In genomic region chr17:39199986-39200879, GRCh38 we compare ENCODE assay signal across 1 cellular context.
TF ChIP-seq lines count a peak whose summit lies in the region.

TSS of gene RPL19 (plus strand) at chr17:39200283. CDS start at chr17:39200345, 62 bp downstream.

TF ChIP-seq in HepG2, 621 proteins besides CTCF, POLR2A, EP300 and RAD21 (continued from another document and continues in another):
- TF ChIP-seq FOXO4 (CRISPR knock-in tag; conservative IDR thresholded peaks at IDR 0.05), result peak; percentile 99
- TF ChIP-seq ZFYVE20 (CRISPR knock-in tag; IDR thresholded peaks at IDR 0.05; ENCODE audit: borderline replicate concordance, low read depth), result peak; percentile 75; the same call in 1 of the 2 replicates
- peak; percentile 45; the same call in 1 of the 2 replicates for TF ChIP-seq ZNF746 (CRISPR knock-in tag; IDR thresholded peaks at IDR 0.05)
- TF ChIP-seq MIXL1 (CRISPR knock-in tag; IDR thresholded peaks at IDR 0.05), result 0 out of 2 replicates have a peak, but pooled peaks have one; percentile 21
- no peak for TF ChIP-seq ZBTB3 (CRISPR knock-in tag; IDR thresholded peaks at IDR 0.05; ENCODE audit: borderline replicate concordance, low read depth)
- peak; percentile 68; the same call in 1 of the 2 replicates for TF ChIP-seq SIN3A (IDR thresholded peaks at IDR 0.05; ENCODE audit: borderline replicate concordance, low read depth, low read length)
- peak; percentile 66; the same call in 1 of the 2 replicates for TF ChIP-seq MLLT10 (CRISPR knock-in tag; IDR thresholded peaks at IDR 0.05)
- TF ChIP-seq ZNF607 (CRISPR knock-in tag; IDR thresholded peaks at IDR 0.05; ENCODE audit: borderline replicate concordance), result peak; percentile 11; the same call in 1 of the 2 replicates
- peak; percentile 88 for TF ChIP-seq ZNF674 (CRISPR knock-in tag; IDR thresholded peaks at IDR 0.05; ENCODE audit: low read depth)
- 0 out of 2 replicates have a peak, but pooled peaks have one; percentile 34 for TF ChIP-seq PATZ1 (CRISPR knock-in tag; IDR thresholded peaks at IDR 0.05)
- TF ChIP-seq ZNF550 (CRISPR knock-in tag; IDR thresholded peaks at IDR 0.05; ENCODE audit: borderline replicate concordance), result no peak
- peak; percentile 59; the same call in 1 of the 2 replicates for TF ChIP-seq ZNF839 (CRISPR knock-in tag; IDR thresholded peaks at IDR 0.05; ENCODE audit: borderline replicate concordance)
- TF ChIP-seq RCOR2 (CRISPR knock-in tag; IDR thresholded peaks at IDR 0.05), result no peak
- TF ChIP-seq ZFY (CRISPR knock-in tag; IDR thresholded peaks at IDR 0.05), result peak; percentile 94
- TF ChIP-seq ZBTB33 (CRISPR knock-in tag; IDR thresholded peaks at IDR 0.05), result peak; percentile 5; the same call in 1 of the 2 replicates
- TF ChIP-seq RFX3 (CRISPR knock-in tag; IDR thresholded peaks at IDR 0.05), result no peak
- TF ChIP-seq MTF1 (CRISPR knock-in tag; IDR thresholded peaks at IDR 0.05), result no peak
- TF ChIP-seq ZNF83 (CRISPR knock-in tag; IDR thresholded peaks at IDR 0.05; ENCODE audit: borderline replicate concordance), result 0 out of 2 replicates have a peak, but pooled peaks have one; percentile 49
- TF ChIP-seq YEATS4 (CRISPR knock-in tag; IDR thresholded peaks at IDR 0.05; ENCODE audit: borderline replicate concordance), result peak; percentile 86; the same call in 1 of the 2 replicates
- peak; percentile 20; the same call in 1 of the 2 replicates for TF ChIP-seq SP2 (CRISPR knock-in tag; IDR thresholded peaks at IDR 0.05)
- peak; percentile 72; the same call in 1 of the 2 replicates for TF ChIP-seq NR0B2 (CRISPR knock-in tag; IDR thresholded peaks at IDR 0.05)
- no peak for TF ChIP-seq ZNF432 (CRISPR knock-in tag; IDR thresholded peaks at IDR 0.05; ENCODE audit: borderline replicate concordance)
- TF ChIP-seq ATF6 (CRISPR knock-in tag; conservative IDR thresholded peaks at IDR 0.05), result no peak; the same call in 1 of the 2 replicates
- TF ChIP-seq ZNF282 (IDR thresholded peaks at IDR 0.05; ENCODE audit: partially characterized antibody), result no peak
- TF ChIP-seq HNRNPK (IDR thresholded peaks at IDR 0.05; ENCODE audit: low read depth, low read length, poor library complexity, severe bottlenecking), result no peak
- TF ChIP-seq ZNF589 (CRISPR knock-in tag; conservative IDR thresholded peaks at IDR 0.05), result no peak
- TF ChIP-seq ZNF781 (CRISPR knock-in tag; IDR thresholded peaks at IDR 0.05; ENCODE audit: borderline replicate concordance, not compliant biosample characterization), result peak; percentile 73
- peak; percentile 68; the same call in 1 of the 2 replicates for TF ChIP-seq ATF5 (CRISPR knock-in tag; IDR thresholded peaks at IDR 0.05; ENCODE audit: low read depth)
- peak; percentile 94 for TF ChIP-seq MAX (IDR thresholded peaks at IDR 0.05)
- TF ChIP-seq ZBTB46 (CRISPR knock-in tag; IDR thresholded peaks at IDR 0.05; ENCODE audit: borderline replicate concordance), result no peak; the same call in 1 of the 2 replicates
- no peak for TF ChIP-seq ZNF660 (CRISPR knock-in tag; IDR thresholded peaks at IDR 0.05; ENCODE audit: borderline replicate concordance, low read depth)
- no peak for TF ChIP-seq ZNF75D (CRISPR knock-in tag; IDR thresholded peaks at IDR 0.05; ENCODE audit: borderline replicate concordance)
- peak; percentile 72; the same call in 1 of the 2 replicates for TF ChIP-seq NR2F2 (IDR thresholded peaks at IDR 0.05; ENCODE audit: borderline replicate concordance, low read depth)
- peak; percentile 72; the same call in 1 of the 2 replicates for TF ChIP-seq ZNF616 (CRISPR knock-in tag; IDR thresholded peaks at IDR 0.05; ENCODE audit: low read depth)
- TF ChIP-seq ZNF580 (CRISPR knock-in tag; IDR thresholded peaks at IDR 0.05; ENCODE audit: borderline replicate concordance, low read depth), result peak; percentile 67; the same call in 1 of the 2 replicates
- TF ChIP-seq ZNF720 (CRISPR knock-in tag; IDR thresholded peaks at IDR 0.05), result no peak
- peak; percentile 85 for TF ChIP-seq YEATS2 (CRISPR knock-in tag; IDR thresholded peaks at IDR 0.05; ENCODE audit: borderline replicate concordance)
- peak; percentile 20; the same call in 1 of the 2 replicates for TF ChIP-seq HCFC1 (IDR thresholded peaks at IDR 0.05; ENCODE audit: low read depth, low read length)
- TF ChIP-seq BCLAF1 (IDR thresholded peaks at IDR 0.05), result no peak
- TF ChIP-seq PHB2 (IDR thresholded peaks at IDR 0.05; ENCODE audit: partially characterized antibody), result no peak
- TF ChIP-seq REL (CRISPR knock-in tag; conservative IDR thresholded peaks at IDR 0.05), result no peak
- 0 out of 2 replicates have a peak, but pooled peaks have one; percentile 63 for TF ChIP-seq MAF1 (CRISPR knock-in tag; IDR thresholded peaks at IDR 0.05; ENCODE audit: borderline replicate concordance)
- peak; percentile 67; the same call in 1 of the 2 replicates for TF ChIP-seq ZBTB38 (CRISPR knock-in tag; IDR thresholded peaks at IDR 0.05)
- TF ChIP-seq ZSCAN9 (CRISPR knock-in tag; IDR thresholded peaks at IDR 0.05; ENCODE audit: borderline replicate concordance), result peak; percentile 54; the same call in 1 of the 2 replicates
- peak; percentile 58; the same call in 1 of the 2 replicates for TF ChIP-seq ZNF136 (CRISPR knock-in tag; IDR thresholded peaks at IDR 0.05; ENCODE audit: low read depth)
- no peak for TF ChIP-seq NPAS2 (CRISPR knock-in tag; IDR thresholded peaks at IDR 0.05; ENCODE audit: borderline replicate concordance)
- TF ChIP-seq HNF4G (IDR thresholded peaks at IDR 0.05; ENCODE audit: borderline replicate concordance, low read depth, low read length), result peak; percentile 23; the same call in 1 of the 2 replicates
- no peak for TF ChIP-seq HNF4G (CRISPR knock-in tag; IDR thresholded peaks at IDR 0.05; ENCODE audit: borderline replicate concordance, low read depth)
- no peak for TF ChIP-seq ZNF672 (CRISPR knock-in tag; IDR thresholded peaks at IDR 0.05)
- peak; percentile 89; the same call in 1 of the 2 replicates for TF ChIP-seq ZNF761 (CRISPR knock-in tag; conservative IDR thresholded peaks at IDR 0.05)
- TF ChIP-seq GTF3A (CRISPR knock-in tag; conservative IDR thresholded peaks at IDR 0.05), result no peak
- no peak; the same call in 1 of the 2 replicates for TF ChIP-seq ZFAT (CRISPR knock-in tag; conservative IDR thresholded peaks at IDR 0.05)
- no peak for TF ChIP-seq SMAD9 (CRISPR knock-in tag; IDR thresholded peaks at IDR 0.05)
- peak; percentile 93; the same call in 1 of the 2 replicates for TF ChIP-seq ZNF564 (CRISPR knock-in tag; IDR thresholded peaks at IDR 0.05)
- TF ChIP-seq ZNF557 (CRISPR knock-in tag; IDR thresholded peaks at IDR 0.05), result no peak
- TF ChIP-seq BRD4 (CRISPR knock-in tag; IDR thresholded peaks at IDR 0.05), result peak; percentile 92; the same call in 1 of the 2 replicates
- peak; percentile 68; the same call in 1 of the 2 replicates for TF ChIP-seq ZNF354B (CRISPR knock-in tag; IDR thresholded peaks at IDR 0.05)
